In genomic region chr17:17391575-17392370, GRCh38 we compare ENCODE assay signal across 11 cellular contexts.
DNase-seq lines count a peak whose midpoint lies in the region; ATAC-seq and TF ChIP-seq lines count a peak whose summit lies in the region.
"Had no signal": no experiment of that assay in that cellular context is flagged by ENCODE, and none has a peak within 500 bp of the region (broad histone marks: within the 10 kb centered on the region; RNA-seq: fewer than 3 reads in every experiment).

No MANE protein-coding gene starts in this region.

- ATAC-seq in DND-41 (ENCODE audit: insufficient read depth, low read depth) (peak; percentile 84), T-cell (replicated peaks in 1 of 4) (peak; percentile 78 to 86 (median 82)), GM19467 (IDR thresholded peaks at IDR 0.05; ENCODE audit: unreplicated experiment) (no peak)

- H3K4me1 ChIP-seq in DND-41 (ENCODE audit: insufficient read depth, low read length) (peaks cover 68% of the 10 kb centered on the region), esophagus muscularis mucosa (no peaks in the 10 kb centered on the region)
- H3K4me1 ChIP-seq: prostate gland had no signal

- H3K9me3 ChIP-seq in DND-41 (ENCODE audit: insufficient read depth, low read length, severe bottlenecking) (no peaks in the 10 kb centered on the region), esophagus muscularis mucosa (no peaks in the 10 kb centered on the region)
- H3K9me3 ChIP-seq: prostate gland had no signal

- peak overlapping the region; percentile 91 for H3K27ac ChIP-seq in DND-41 (ENCODE audit: low read length)
- no peak overlapping the region for H3K27ac ChIP-seq in esophagus muscularis mucosa (replicated peaks in 1 of 4)
- H3K27ac ChIP-seq: prostate gland, WERI-Rb-1 had no signal

- no peaks in the 10 kb centered on the region for H4K20me1 ChIP-seq in DND-41 (ENCODE audit: insufficient read depth, low read length)

- peak overlapping the region; percentile 87 to 91 for H3K27ac Mint-ChIP-seq in T-cell

- no peak for TF ChIP-seq EP300 in esophagus muscularis mucosa (IDR thresholded peaks at IDR 0.05)

- H3K4me2 ChIP-seq in DND-41 (ENCODE audit: insufficient read depth, low read length), result peak overlapping the region; percentile 68

- POLR2A ChIA-PET in T-cell (lab: Charles Lee), result interaction anchor here (0.6 to 0.7 kb wide), 4 partner anchors 9 to 225 kb away, joined by 4 to 12 read pairs (median 8); no protein-coding TSS in a partner anchor

- H3K79me2 ChIP-seq in DND-41 (ENCODE audit: insufficient read depth, low read length), result peaks cover 14% of the 10 kb centered on the region

- 86% methylated on average over 24 of the region's 24 CpGs for WGBS in esophagus muscularis mucosa

- H3K9ac ChIP-seq in DND-41 (ENCODE audit: low read depth, low read length), result peak overlapping the region; percentile 57

- CTCF ChIA-PET in T-cell (lab: Charles Lee), result interaction anchor here in 1 of 2 donors (0.5 to 1.3 kb wide), 9 partner anchors 11 to 1096 kb away, joined by 3 to 6 read pairs (median 4); partner anchors contain the start of genes DRC3 and RASD1

- no peaks in the 10 kb centered on the region for H3K36me3 Mint-ChIP-seq in T-cell

- H3K4me1 Mint-ChIP-seq in T-cell, result peaks cover 20 to 28% (median 21%) of the 10 kb centered on the region in 3 donors

- H3K9me3 Mint-ChIP-seq in T-cell, result no peaks in the 10 kb centered on the region

- 0 out of 2 replicates have a peak overlapping the region, but pooled peaks have one; percentile 35 for H2AFZ ChIP-seq in DND-41 (ENCODE audit: low read depth, low read length)

- H3K4me3 ChIP-seq in DND-41 (ENCODE audit: low read depth in 1 of 2, low read length in 2 of 2), result peak overlapping the region; percentile 12 to 61; a peak in 3 of 4 replicates
- no peak overlapping the region for H3K4me3 ChIP-seq in esophagus muscularis mucosa
- H3K4me3 ChIP-seq: prostate gland had no signal

- peak; percentile 20 for TF ChIP-seq CTCF in DND-41 (IDR thresholded peaks at IDR 0.05; ENCODE audit: borderline replicate concordance, extremely low read depth, low read length, poor library complexity, severe bottlenecking)
- no peak for TF ChIP-seq CTCF in esophagus muscularis mucosa (IDR thresholded peaks at IDR 0.05)

- H3K27me3 Mint-ChIP-seq in T-cell, result peaks cover 0 to 1% of the 10 kb centered on the region in 2 donors

- intact Hi-C loops in esophagus muscularis mucosa (cut with DNase I), result no loop called here

- no peaks in the 10 kb centered on the region for H3K27me3 ChIP-seq in DND-41 (ENCODE audit: insufficient read depth, low read length, poor library complexity)
- no peaks in the 10 kb centered on the region for H3K27me3 ChIP-seq in esophagus muscularis mucosa

- H3K36me3 ChIP-seq in DND-41 (ENCODE audit: insufficient read depth, low read length), result no peaks in the 10 kb centered on the region
- H3K36me3 ChIP-seq in esophagus muscularis mucosa, result no peaks in the 10 kb centered on the region
- H3K36me3 ChIP-seq: prostate gland, WERI-Rb-1 had no signal

- H3K4me3 Mint-ChIP-seq in T-cell, result peak overlapping the region; percentile 80 to 90 (median 85)

- TF ChIP-seq POLR2A in esophagus muscularis mucosa (IDR thresholded peaks at IDR 0.05; ENCODE audit: low read depth), result no peak

- DNase-seq in DND-41 (peak; percentile 90), T-cell (peak; percentile 30 to 80 (median 70)), esophagus muscularis mucosa (ENCODE audit: extremely low spot score) (no peak), NCI-H2107 treated with DMSO at 0.1 percent for 48 hours (lab: John Stamatoyannopoulos, UW; ENCODE audit: unreplicated experiment) (no peak), NCI-H226 (no peak)
- DNase-seq in activated T-helper 9 cell treated with anti-CD3 and anti-CD28 coated beads, Interleukin-2, amount 50 U/mL, for 16 hours (ENCODE audit: low read depth), result peak; percentile 32
- DNase-seq in stimulated activated CD4-positive, alpha-beta T cell treated with anti-CD3 and anti-CD28 coated beads, Interleukin-1b, Interleukin-23, amount 100 ng/mL, for 4 hours (ENCODE audit: low read depth in 2 of 2), result peak; percentile 39 to 44
- DNase-seq: NCI-H1417 treated with DMSO at 0.1 percent for 48 hours, WERI-Rb-1 had no signal

Comparison
In these comparisons a context has a peak if more than half of its experiments do, and no peak if none do; other contexts are left out.
1. DNase-seq: peak in DND-41 (single experiment), T-cell (34 of 34), activated T-helper 9 cell treated with anti-CD3 and anti-CD28 coated beads, Interleukin-2, amount 50 U/mL, for 16 hours (single experiment) and stimulated activated CD4-positive, alpha-beta T cell treated with anti-CD3 and anti-CD28 coated beads, Interleukin-1b, Interleukin-23, amount 100 ng/mL, for 4 hours (2 of 2); none in esophagus muscularis mucosa (single experiment), NCI-H2107 treated with DMSO at 0.1 percent for 48 hours (single experiment) and NCI-H226 (single experiment).
2. H3K4me3 ChIP-seq: peak in DND-41 (2 of 2); none in esophagus muscularis mucosa (0 of 4).